Comparison of ENCODE assay signal across 6 cellular contexts in the genomic region with DNA sequence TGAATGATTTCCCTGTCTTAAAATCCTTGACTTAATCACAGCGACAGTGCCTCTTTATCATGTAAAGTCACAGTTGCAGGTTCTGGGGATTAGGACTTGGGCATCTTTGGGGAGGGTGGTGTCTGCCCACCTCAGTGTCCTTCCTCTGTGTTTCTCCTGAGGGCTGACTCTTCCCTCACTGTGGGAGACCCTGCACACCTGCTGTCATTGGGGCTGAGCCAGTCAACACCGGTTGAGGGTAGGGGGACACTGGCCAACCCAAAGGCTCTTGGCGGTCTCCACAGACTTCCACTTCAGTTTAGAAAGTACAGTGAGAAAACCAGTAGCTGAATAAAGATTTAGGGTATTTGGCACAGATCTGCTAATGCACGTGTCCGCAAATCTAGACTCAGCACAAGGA. TPM values are rescaled to one million over a fixed set of nuclear protein-coding genes. Genes with fewer than 3 reads are reported as not detected.
"Had no signal": no experiment of that assay in that cellular context is flagged by ENCODE, and none has a peak within 500 bp of the region (broad histone marks: within the 10 kb centered on the region; RNA-seq: fewer than 3 reads in every experiment).

No MANE protein-coding gene starts in this region.

- H3K27ac ChIP-seq: HL-60 had no signal

- DNase-seq: H9, HCEC 1CT had no signal

- ATAC-seq: GM23338, HepG2 had no signal

- H3K4me3 Mint-ChIP-seq: GM23338, H9, IgD-negative memory B cell had no signal

- H3K36me3 Mint-ChIP-seq: IgD-negative memory B cell had no signal

- H3K27ac Mint-ChIP-seq: IgD-negative memory B cell had no signal

- H3K4me3 ChIP-seq: GM23338 had no signal

RNA-seq across cellular contexts. Expression of a gene that starts 36.9 kb away (rescaled TPM):
- polyA plus RNA-seq: IgD-negative memory B cell had no signal
